1 cellular context compared by ENCODE assay signal in the genomic region with DNA sequence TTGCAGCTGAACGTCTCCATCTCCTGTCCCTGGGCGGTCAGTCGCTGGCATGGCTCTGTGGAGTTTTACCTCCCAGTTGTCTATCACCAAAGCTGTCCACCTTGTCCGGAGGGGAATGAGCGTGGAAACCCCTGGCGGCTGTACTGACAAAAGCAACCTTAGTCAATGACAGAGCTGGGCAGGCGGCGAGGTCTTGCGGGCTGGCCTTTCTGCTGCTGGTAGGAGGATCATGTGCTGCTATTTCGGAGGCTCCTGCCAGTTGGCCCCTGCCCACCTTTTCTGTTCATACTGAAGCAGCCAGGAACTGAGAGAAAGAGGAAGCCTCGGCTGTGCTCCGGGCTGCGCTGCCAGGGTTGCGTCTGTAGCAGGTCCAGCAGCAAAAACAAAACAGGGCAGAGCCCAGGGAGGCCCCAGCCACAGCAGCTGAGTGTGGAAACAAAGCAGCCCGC.
A peak's percentile ranks its signal among the peaks of the same experiment; 100 is the strongest.
TF ChIP-seq lines count a peak whose summit lies in the region.

No MANE protein-coding gene starts in this region.

TF ChIP-seq in HepG2, 621 proteins besides CTCF, POLR2A, EP300 and RAD21 (continued from another document):
- TF ChIP-seq, protein P1, sequence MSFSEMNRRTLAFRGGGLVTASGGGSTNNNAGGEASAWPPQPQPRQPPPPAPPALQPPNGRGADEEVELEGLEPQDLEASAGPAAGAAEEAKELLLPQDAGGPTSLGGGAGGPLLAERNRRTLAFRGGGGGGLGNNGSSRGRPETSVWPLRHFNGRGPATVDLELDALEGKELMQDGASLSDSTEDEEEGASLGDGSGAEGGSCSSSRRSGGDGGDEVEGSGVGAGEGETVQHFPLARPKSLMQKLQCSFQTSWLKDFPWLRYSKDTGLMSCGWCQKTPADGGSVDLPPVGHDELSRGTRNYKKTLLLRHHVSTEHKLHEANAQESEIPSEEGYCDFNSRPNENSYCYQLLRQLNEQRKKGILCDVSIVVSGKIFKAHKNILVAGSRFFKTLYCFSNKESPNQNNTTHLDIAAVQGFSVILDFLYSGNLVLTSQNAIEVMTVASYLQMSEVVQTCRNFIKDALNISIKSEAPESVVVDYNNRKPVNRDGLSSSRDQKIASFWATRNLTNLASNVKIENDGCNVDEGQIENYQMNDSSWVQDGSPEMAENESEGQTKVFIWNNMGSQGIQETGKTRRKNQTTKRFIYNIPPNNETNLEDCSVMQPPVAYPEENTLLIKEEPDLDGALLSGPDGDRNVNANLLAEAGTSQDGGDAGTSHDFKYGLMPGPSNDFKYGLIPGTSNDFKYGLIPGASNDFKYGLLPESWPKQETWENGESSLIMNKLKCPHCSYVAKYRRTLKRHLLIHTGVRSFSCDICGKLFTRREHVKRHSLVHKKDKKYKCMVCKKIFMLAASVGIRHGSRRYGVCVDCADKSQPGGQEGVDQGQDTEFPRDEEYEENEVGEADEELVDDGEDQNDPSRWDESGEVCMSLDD (CRISPR knock-in tag; IDR thresholded peaks at IDR 0.05; ENCODE audit: borderline replicate concordance), result no peak
- no peak for TF ChIP-seq ZSCAN12 (CRISPR knock-in tag; IDR thresholded peaks at IDR 0.05)
- no peak for TF ChIP-seq KLF16 (CRISPR knock-in tag; IDR thresholded peaks at IDR 0.05)
- TF ChIP-seq STAG1 (CRISPR knock-in tag; IDR thresholded peaks at IDR 0.05), result no peak
- TF ChIP-seq ZNF225 (CRISPR knock-in tag; IDR thresholded peaks at IDR 0.05), result no peak
- TF ChIP-seq, protein P2, sequence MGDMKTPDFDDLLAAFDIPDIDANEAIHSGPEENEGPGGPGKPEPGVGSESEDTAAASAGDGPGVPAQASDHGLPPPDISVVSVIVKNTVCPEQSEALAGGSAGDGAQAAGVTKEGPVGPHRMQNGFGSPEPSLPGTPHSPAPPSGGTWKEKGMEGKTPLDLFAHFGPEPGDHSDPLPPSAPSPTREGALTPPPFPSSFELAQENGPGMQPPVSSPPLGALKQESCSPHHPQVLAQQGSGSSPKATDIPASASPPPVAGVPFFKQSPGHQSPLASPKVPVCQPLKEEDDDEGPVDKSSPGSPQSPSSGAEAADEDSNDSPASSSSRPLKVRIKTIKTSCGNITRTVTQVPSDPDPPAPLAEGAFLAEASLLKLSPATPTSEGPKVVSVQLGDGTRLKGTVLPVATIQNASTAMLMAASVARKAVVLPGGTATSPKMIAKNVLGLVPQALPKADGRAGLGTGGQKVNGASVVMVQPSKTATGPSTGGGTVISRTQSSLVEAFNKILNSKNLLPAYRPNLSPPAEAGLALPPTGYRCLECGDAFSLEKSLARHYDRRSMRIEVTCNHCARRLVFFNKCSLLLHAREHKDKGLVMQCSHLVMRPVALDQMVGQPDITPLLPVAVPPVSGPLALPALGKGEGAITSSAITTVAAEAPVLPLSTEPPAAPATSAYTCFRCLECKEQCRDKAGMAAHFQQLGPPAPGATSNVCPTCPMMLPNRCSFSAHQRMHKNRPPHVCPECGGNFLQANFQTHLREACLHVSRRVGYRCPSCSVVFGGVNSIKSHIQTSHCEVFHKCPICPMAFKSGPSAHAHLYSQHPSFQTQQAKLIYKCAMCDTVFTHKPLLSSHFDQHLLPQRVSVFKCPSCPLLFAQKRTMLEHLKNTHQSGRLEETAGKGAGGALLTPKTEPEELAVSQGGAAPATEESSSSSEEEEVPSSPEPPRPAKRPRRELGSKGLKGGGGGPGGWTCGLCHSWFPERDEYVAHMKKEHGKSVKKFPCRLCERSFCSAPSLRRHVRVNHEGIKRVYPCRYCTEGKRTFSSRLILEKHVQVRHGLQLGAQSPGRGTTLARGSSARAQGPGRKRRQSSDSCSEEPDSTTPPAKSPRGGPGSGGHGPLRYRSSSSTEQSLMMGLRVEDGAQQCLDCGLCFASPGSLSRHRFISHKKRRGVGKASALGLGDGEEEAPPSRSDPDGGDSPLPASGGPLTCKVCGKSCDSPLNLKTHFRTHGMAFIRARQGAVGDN (CRISPR knock-in tag; IDR thresholded peaks at IDR 0.05), result peak; percentile 33
- TF ChIP-seq RORA (CRISPR knock-in tag; IDR thresholded peaks at IDR 0.05), result no peak
- TF ChIP-seq ZNF260 (CRISPR knock-in tag; IDR thresholded peaks at IDR 0.05; ENCODE audit: borderline replicate concordance, low read depth), result no peak
- no peak for TF ChIP-seq SPEN (CRISPR knock-in tag; IDR thresholded peaks at IDR 0.05; ENCODE audit: low read depth)
- no peak for TF ChIP-seq ISL2 (CRISPR knock-in tag; IDR thresholded peaks at IDR 0.05)
